ENCODE assay signal across 15 cellular contexts in the genomic region with DNA sequence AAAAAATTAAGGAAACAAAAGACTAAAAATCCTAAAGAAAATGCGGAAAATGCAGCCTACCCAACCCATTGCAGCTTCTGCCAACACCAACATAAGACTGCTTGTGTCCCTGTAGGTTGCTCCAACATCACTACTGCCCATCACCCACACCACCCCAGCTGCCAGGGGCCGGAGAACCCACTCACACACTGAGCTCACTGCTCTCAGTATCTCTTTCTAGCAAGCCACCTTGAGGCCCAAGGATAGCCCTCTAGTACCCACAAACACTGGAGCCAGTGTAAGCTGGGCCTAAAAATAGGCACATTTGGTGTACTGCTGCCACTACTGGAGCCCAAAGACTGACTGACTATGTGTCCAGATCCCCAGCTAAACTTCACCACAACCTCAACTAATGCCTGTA.
"Had no signal": no experiment of that assay in that cellular context is flagged by ENCODE, and none has a peak within 500 bp of the region (broad histone marks: within the 10 kb centered on the region; RNA-seq: fewer than 3 reads in every experiment).

No MANE protein-coding gene starts in this region.

- H3K27me3 Mint-ChIP-seq: naive thymus-derived CD4-positive, alpha-beta T cell had no signal

- H3K36me3 ChIP-seq: uterus had no signal

- DNase-seq: effector memory CD4-positive, alpha-beta T cell; gastrocnemius medialis; kidney; left cardiac atrium; mesendoderm; naive thymus-derived CD4-positive, alpha-beta T cell; posterior cingulate gyrus; small intestine; stimulated activated CD4-positive, alpha-beta T cell treated with anti-CD3 and anti-CD28 coated beads, Interleukin-12 subunit alpha, Interleukin-12 subunit beta, amount 100 ng/mL, for 4 hours; stimulated activated naive CD4-positive, alpha-beta T cell; stomach; upper lobe of left lung; uterus had no signal

- H3K4me3 Mint-ChIP-seq: naive thymus-derived CD4-positive, alpha-beta T cell; neural crest cell had no signal

- ATAC-seq: esophagus mucosa; gastrocnemius medialis; naive thymus-derived CD4-positive, alpha-beta T cell had no signal

- H3K4me1 ChIP-seq: gastrocnemius medialis, stomach, upper lobe of left lung, uterus had no signal

- H3K27ac ChIP-seq: gastrocnemius medialis, stomach, upper lobe of left lung, uterus had no signal

- H3K9me3 ChIP-seq: gastrocnemius medialis, stomach, upper lobe of left lung, uterus had no signal

- H3K4me3 ChIP-seq: gastrocnemius medialis, stomach, upper lobe of left lung, uterus had no signal

- H3K27me3 ChIP-seq: gastrocnemius medialis, stomach, upper lobe of left lung, uterus had no signal
